In the genomic region with DNA sequence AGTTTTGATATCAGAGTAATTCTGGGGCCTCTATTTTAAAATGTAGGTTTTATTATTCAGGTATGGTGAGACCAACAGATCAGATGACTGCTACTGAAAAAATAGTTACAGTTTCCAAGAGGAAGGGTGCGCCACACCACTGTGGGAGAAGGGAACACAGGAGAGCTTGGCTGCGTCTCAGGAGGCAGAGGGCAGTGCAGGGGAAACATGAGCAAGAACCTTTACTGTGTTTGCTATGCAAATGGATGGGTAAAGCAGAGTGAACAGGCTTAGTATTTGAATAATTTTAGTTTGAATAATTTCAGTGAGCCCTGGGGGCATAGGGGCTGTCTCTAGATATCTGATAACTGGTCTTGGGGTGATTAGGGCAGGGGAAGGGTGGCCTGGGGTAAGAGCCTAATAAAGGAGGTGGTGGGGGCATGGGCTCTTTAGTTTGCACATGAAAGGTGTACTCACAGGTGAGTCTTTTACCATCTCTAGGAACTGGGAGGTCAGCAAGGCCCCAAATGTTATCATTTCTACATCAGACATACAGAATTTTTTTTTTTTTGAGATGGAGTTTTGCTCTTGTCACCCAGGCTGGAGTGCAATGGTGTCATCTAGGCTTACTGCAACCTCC, we compare ENCODE assay signal across 15 cellular contexts.
DNase-seq lines count a peak whose midpoint lies in the region; ATAC-seq and TF ChIP-seq lines count a peak whose summit lies in the region.
"Had no signal": no experiment of that assay in that cellular context is flagged by ENCODE, and none has a peak within 500 bp of the region (broad histone marks: within the 10 kb centered on the region; RNA-seq: fewer than 3 reads in every experiment).

No MANE protein-coding gene starts in this region.

- H3K4me1 ChIP-seq in RWPE2 (ENCODE audit: insufficient read depth, poor library complexity, severe bottlenecking): no peaks in the 10 kb centered on the region
- H3K4me1 ChIP-seq: colonic mucosa had no signal

- H3K4me3 ChIP-seq in RWPE2 (ENCODE audit: severe bottlenecking) (no peak overlapping the region), retinal pigment epithelial cell (ENCODE audit: low read length) (no peak overlapping the region)
- H3K4me3 ChIP-seq: colonic mucosa, SK-N-MC had no signal

- no peaks in the 10 kb centered on the region for H3K9me3 ChIP-seq in RWPE2 (ENCODE audit: severe bottlenecking)
- H3K9me3 ChIP-seq: colonic mucosa had no signal

- no peak overlapping the region for H3K27ac ChIP-seq in RWPE2 (ENCODE audit: poor library complexity, severe bottlenecking)
- H3K27ac ChIP-seq: colonic mucosa, SK-N-MC had no signal

- DNase-seq in SHP77 (lab: John Stamatoyannopoulos, UW) (peak; percentile 2 to 33), SHP77 treated with DMSO at 0.1 percent for 48 hours (lab: John Stamatoyannopoulos, UW) (no peak), NCI-H1092 (lab: John Stamatoyannopoulos, UW) (peak; percentile 5), RWPE2 (ENCODE audit: low spot score) (no peak), retinal pigment epithelial cell (ENCODE audit: low read depth) (no peak), NCI-H187 treated with DMSO at 0.1 percent for 48 hours (lab: John Stamatoyannopoulos, UW) (no peak)
- no peak for DNase-seq in NK-92 treated with Interleukin-12 subunit alpha and Interleukin-12 subunit beta, amount 100 ng/mL, for 24 hours (lab: John Stamatoyannopoulos, UW)
- DNase-seq: activated CD8-positive, alpha-beta memory T cell treated with anti-CD3 and anti-CD28 coated beads for 24 hours; colonic mucosa; glutamatergic neuron; kidney; NCI-H1105 treated with DMSO at 0.1 percent for 48 hours; stimulated activated CD4-positive, alpha-beta T cell treated with anti-CD3 and anti-CD28 coated beads, Interleukin-4, amount 100 ng/mL, for 4 hours had no signal

- no peaks in the 10 kb centered on the region for H3K27me3 ChIP-seq in RWPE2 (ENCODE audit: insufficient read depth, poor library complexity, severe bottlenecking)
- H3K27me3 ChIP-seq: colonic mucosa had no signal

- ATAC-seq in RWPE2 (ENCODE audit: low read depth) (peak; percentile 38; the same call in 2 of the 3 replicates), GM21723 (IDR thresholded peaks at IDR 0.05; ENCODE audit: unreplicated experiment) (no peak)

- H3K36me3 ChIP-seq in RWPE2 (ENCODE audit: low read depth): no peaks in the 10 kb centered on the region
- H3K36me3 ChIP-seq: colonic mucosa had no signal

- TF ChIP-seq CTCF in RWPE2 (IDR thresholded peaks at IDR 0.05; ENCODE audit: poor library complexity, severe bottlenecking): no peak
- peak; percentile 6 for TF ChIP-seq CTCF in retinal pigment epithelial cell (conservative IDR thresholded peaks at IDR 0.05; ENCODE audit: low read depth, low read length)

Comparison
In these comparisons a context has a peak if more than half of its experiments do, and no peak if none do; other contexts are left out.
1. DNase-seq: peak in SHP77 (2 of 2) and NCI-H1092 (single experiment); none in SHP77 treated with DMSO at 0.1 percent for 48 hours (single experiment), RWPE2 (single experiment), retinal pigment epithelial cell (single experiment), NK-92 treated with Interleukin-12 subunit alpha and Interleukin-12 subunit beta, amount 100 ng/mL, for 24 hours (single experiment) and NCI-H187 treated with DMSO at 0.1 percent for 48 hours (single experiment).